ENCODE assay signal across 11 cellular contexts in genomic region chr1:108267097-108267496, GRCh38. TPM values are rescaled to one million over a fixed set of nuclear protein-coding genes. Genes with fewer than 3 reads are reported as not detected.
DNase-seq lines count a peak whose midpoint lies in the region; ATAC-seq, FAIRE-seq and TF ChIP-seq lines count a peak whose summit lies in the region.
"Not testable (repeated sequence)": the region's sequence is repeated elsewhere in the genome, so short reads cannot be mapped to it uniquely, and the experiment has no call there.
"Had no signal": no experiment of that assay in that cellular context is flagged by ENCODE, and none has a peak within 500 bp of the region (broad histone marks: within the 10 kb centered on the region; RNA-seq: fewer than 3 reads in every experiment).

No MANE protein-coding gene starts in this region.

- peak; percentile 97 for ATAC-seq in left colon
- ATAC-seq in pancreas, result not testable (repeated sequence)

- H2AFZ ChIP-seq in astrocyte (ENCODE audit: low read depth, low read length), result not testable (repeated sequence)

- not testable (repeated sequence) for H3K4me1 ChIP-seq in astrocyte (ENCODE audit: insufficient read depth, low read length); pancreas

- H3K79me2 ChIP-seq in astrocyte (ENCODE audit: insufficient read depth, low read length), result not testable (repeated sequence)

- 33 to 50% methylated on average over 1 of the region's 1 CpG for WGBS in pancreas, 2 donors

- intact Hi-C loops in left colon (cut with DNase I, micrococcal nuclease); pancreas (cut with DNase I): not testable (repeated sequence)

- not testable (repeated sequence) for H3K36me3 Mint-ChIP-seq in astrocyte (ENCODE audit: low read depth, unreplicated experiment)

- not testable (repeated sequence) for H3K36me3 ChIP-seq in astrocyte (ENCODE audit: insufficient read depth, low read length); pancreas

- not testable (repeated sequence) for H3K9ac ChIP-seq in astrocyte (ENCODE audit: low read length)

- H3K4me1 Mint-ChIP-seq in astrocyte (ENCODE audit: low read depth, unreplicated experiment), result not testable (repeated sequence)

- H3K27ac ChIP-seq in astrocyte (ENCODE audit: low read depth, low read length); pancreas: not testable (repeated sequence)

- not testable (repeated sequence) for H3K9me3 Mint-ChIP-seq in astrocyte (ENCODE audit: unreplicated experiment)

- H4K20me1 ChIP-seq in astrocyte (ENCODE audit: insufficient read depth, low read length), result not testable (repeated sequence)

- H3K4me3 Mint-ChIP-seq in astrocyte (ENCODE audit: unreplicated experiment), result not testable (repeated sequence)

- not testable (repeated sequence) for H3K4me2 ChIP-seq in astrocyte (ENCODE audit: low read length)

- not testable (repeated sequence) for DNase-seq in D721Med (ENCODE audit: insufficient read length, low spot score); astrocyte (ENCODE audit: low read depth); frontal cortex (ENCODE audit: low spot score in 2 of 2); left colon; pancreas

- TF ChIP-seq CTCF in D721Med (IDR thresholded peaks at IDR 0.05; ENCODE audit: insufficient read depth, missing control alignments); astrocyte (IDR thresholded peaks at IDR 0.05; ENCODE audit: insufficient read depth, low read depth, low read length); pancreas (IDR thresholded peaks at IDR 0.05): not testable (repeated sequence)

- peak; percentile 61 for FAIRE-seq in D721Med (lab: Jason Lieb, UNC)
- FAIRE-seq in astrocyte (lab: Jason Lieb, UNC), result peak; percentile 34
- peak; percentile 10 for FAIRE-seq in frontal cortex (lab: Jason Lieb, UNC)
- peak; percentile 90 for FAIRE-seq in pancreas (lab: Jason Lieb, UNC)

- not testable (repeated sequence) for H3K27ac Mint-ChIP-seq in astrocyte (ENCODE audit: unreplicated experiment)

- H3K27me3 Mint-ChIP-seq in astrocyte (ENCODE audit: low read depth, unreplicated experiment), result not testable (repeated sequence)

- H3K9me3 ChIP-seq in astrocyte (ENCODE audit: insufficient read depth, low read depth, low read length); pancreas: not testable (repeated sequence)

- not testable (repeated sequence) for H3K4me3 ChIP-seq in astrocyte (ENCODE audit: insufficient read depth, low read depth, low read length); pancreas

- not testable (repeated sequence) for H3K27me3 ChIP-seq in astrocyte (ENCODE audit: insufficient read depth, low read length); pancreas

RNA-seq across cellular contexts. Expression of gene NBPF4, which starts 23.2 kb away (rescaled TPM):
- total RNA-seq in astrocyte, result not detected in 2 replicates
- total RNA-seq in frontal cortex, result not detected
- under 1 TPM in 1 of 2 donors, not detected in 1; 0.53 TPM for total RNA-seq in left colon
- total RNA-seq in pancreas, result not detected
- not detected for polyA plus RNA-seq in pancreas
- total RNA-seq: A172; B cell; Calu3; CD8-positive, alpha-beta T cell; G401 had no signal
- polyA plus RNA-seq: BJ had no signal
